1 cellular context compared by ENCODE assay signal in genomic region chr6:105795913-105796517, GRCh38.
TF ChIP-seq lines count a peak whose summit lies in the region.

No MANE protein-coding gene starts in this region.

TF ChIP-seq in HepG2, 621 proteins besides CTCF, POLR2A, EP300 and RAD21 (continued from another document):
- TF ChIP-seq ARID5B (CRISPR knock-in tag; IDR thresholded peaks at IDR 0.05) (0 out of 2 replicates have a peak, but pooled peaks have one; percentile 12), BRD4 (CRISPR knock-in tag; IDR thresholded peaks at IDR 0.05) (no peak), SNAPC5 (CRISPR knock-in tag; IDR thresholded peaks at IDR 0.05; ENCODE audit: borderline replicate concordance) (no peak)
